ENCODE assay signal across 8 cellular contexts in the genomic region with DNA sequence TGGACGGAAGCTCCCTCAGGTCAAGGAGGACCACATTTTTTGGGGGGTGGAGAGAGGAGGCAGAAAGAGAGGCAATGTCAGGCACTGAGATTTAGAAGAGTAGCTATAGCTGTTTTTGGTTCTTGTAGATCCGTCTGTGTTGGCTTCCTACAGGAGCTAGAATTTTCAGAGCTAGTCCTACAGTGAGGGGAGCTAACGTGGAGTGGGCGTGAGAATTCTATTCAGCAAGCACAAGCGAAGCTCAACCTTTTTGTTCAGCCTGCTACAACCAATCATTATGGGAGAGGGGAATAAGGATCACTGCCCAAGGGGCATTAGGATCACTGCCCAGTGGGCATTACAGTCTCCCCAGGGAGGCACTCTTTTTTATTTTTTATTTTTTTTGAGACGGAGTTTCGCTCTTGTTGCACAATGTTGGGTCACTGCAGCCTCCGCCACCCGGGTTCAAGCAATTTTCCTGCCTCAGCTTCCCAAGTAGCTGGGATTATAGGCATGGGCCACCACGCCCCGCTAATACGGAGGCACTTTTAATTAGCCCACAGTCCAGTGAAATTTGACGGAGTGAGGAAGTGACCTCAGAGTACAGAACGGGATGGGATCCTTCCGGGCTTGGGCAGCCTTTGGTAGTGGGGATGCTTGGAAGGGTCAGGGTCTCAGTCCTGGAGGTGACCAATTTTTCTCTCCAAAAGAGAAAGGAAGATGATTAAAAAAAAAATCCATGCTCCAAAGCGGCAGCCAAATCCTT. TPM values are rescaled to one million over a fixed set of nuclear protein-coding genes. Genes with fewer than 3 reads are reported as not detected.
DNase-seq lines count a peak whose midpoint lies in the region; ATAC-seq, FAIRE-seq and TF ChIP-seq lines count a peak whose summit lies in the region.

No MANE protein-coding gene starts in this region.

- TF ChIP-seq CTCF in KMS-11 (conservative IDR thresholded peaks at IDR 0.05; ENCODE audit: low read depth, low read length) (no peak), kidney (IDR thresholded peaks at IDR 0.05; ENCODE audit: borderline replicate concordance, extremely low read depth, insufficient read depth) (no peak)

- H3K27me3 ChIP-seq in KMS-11 (ENCODE audit: insufficient read depth, low read depth): no peaks in the 10 kb centered on the region
- H3K27me3 ChIP-seq in stomach smooth muscle (ENCODE audit: control insufficient read depth in 1 of 2, insufficient read depth in 2 of 2, low read length in 2 of 2): no peaks in the 10 kb centered on the region

- H3K4me1 ChIP-seq in KMS-11 (ENCODE audit: low read depth, poor library complexity, severe bottlenecking) (peaks cover 13% of the 10 kb centered on the region), kidney (ENCODE audit: control insufficient read depth in 1 of 2, insufficient read depth in 1 of 2, low read depth in 1 of 2, low read length in 2 of 2) (peaks cover 8 to 11% of the 10 kb centered on the region in 2 donors), stomach smooth muscle (ENCODE audit: control insufficient read depth, insufficient read depth, low read length) (peaks cover 26% of the 10 kb centered on the region)

- H2AFZ ChIP-seq in KMS-11 (ENCODE audit: low read depth): peak overlapping the region; percentile 31; the same call in 1 of the 2 replicates

- peak; percentile 59 for DNase-seq in CD1c-positive myeloid dendritic cell (ENCODE audit: extremely low spot score)
- peak; percentile 60 for DNase-seq in astrocyte of the hippocampus (ENCODE audit: low read depth, low spot score)
- DNase-seq in kidney: no peak

- intact Hi-C loops in kidney (cut with DNase I): no loop called here

- no peaks in the 10 kb centered on the region for H4K20me1 ChIP-seq in KMS-11 (ENCODE audit: insufficient read depth)

- ATAC-seq in GM21723 (IDR thresholded peaks at IDR 0.05; ENCODE audit: unreplicated experiment): no peak
- ATAC-seq in HG02852 (IDR thresholded peaks at IDR 0.05; ENCODE audit: unreplicated experiment): no peak
- ATAC-seq in HG03354 (IDR thresholded peaks at IDR 0.05; ENCODE audit: poor library complexity, severe bottlenecking, unreplicated experiment): no peak

- no peak overlapping the region for H3K4me3 ChIP-seq in KMS-11 (IDR thresholded peaks at IDR 0.05; ENCODE audit: insufficient read depth, low read depth, low read length)
- H3K4me3 ChIP-seq in kidney (ENCODE audit: low read length in 2 of 2): peak overlapping the region; percentile 73 to 83
- peak overlapping the region; percentile 84 to 96 for H3K4me3 ChIP-seq in stomach smooth muscle (ENCODE audit: low read length in 2 of 2)

- peak overlapping the region; percentile 76; the same call in 1 of the 2 replicates for H3K9ac ChIP-seq in KMS-11
- peak overlapping the region; percentile 55 to 68 for H3K9ac ChIP-seq in kidney (ENCODE audit: low read length in 2 of 2)
- H3K9ac ChIP-seq in stomach smooth muscle (ENCODE audit: low read length in 2 of 2): peak overlapping the region; percentile 64 to 90

- H3K79me2 ChIP-seq in KMS-11 (ENCODE audit: insufficient read depth, low read depth): peaks cover 46% of the 10 kb centered on the region

- H3K9me3 ChIP-seq in kidney (ENCODE audit: control insufficient read depth in 1 of 2, low read length in 2 of 2): no peaks in the 10 kb centered on the region
- H3K9me3 ChIP-seq in stomach smooth muscle (ENCODE audit: control insufficient read depth in 2 of 2, low read length in 2 of 2): no peaks in the 10 kb centered on the region

- FAIRE-seq in kidney (lab: Jason Lieb, UNC): no peak

- H3K27ac ChIP-seq in KMS-11 (no peak overlapping the region; the same call in 1 of the 2 replicates), kidney (ENCODE audit: low read depth in 2 of 2, low read length in 2 of 2) (peak overlapping the region; percentile 91 to 97), stomach smooth muscle (ENCODE audit: low read length) (peak overlapping the region; percentile 80)

- H3K36me3 ChIP-seq in KMS-11 (ENCODE audit: insufficient read depth): no peaks in the 10 kb centered on the region
- no peaks in the 10 kb centered on the region for H3K36me3 ChIP-seq in kidney (ENCODE audit: control insufficient read depth in 1 of 2, insufficient read depth in 2 of 2, low read length in 2 of 2)
- no peaks in the 10 kb centered on the region for H3K36me3 ChIP-seq in stomach smooth muscle (ENCODE audit: control insufficient read depth in 2 of 2, insufficient read depth in 2 of 2, low read length in 2 of 2)

- H3K4me2 ChIP-seq in KMS-11: peak overlapping the region; percentile 63

RNA-seq across cellular contexts. Expression of gene PANK2, which starts 1.1 kb away (rescaled TPM):
- total RNA-seq in kidney: 44.9 TPM
- polyA plus RNA-seq in kidney (ENCODE audit: insufficient read depth, low read depth, low replicate concordance): 26.8 TPM

RNA-seq across cellular contexts. Expression of gene MAVS, which starts 41.4 kb away (rescaled TPM):
- 46.8 TPM for total RNA-seq in kidney
- polyA plus RNA-seq in kidney (ENCODE audit: insufficient read depth, low read depth, low replicate concordance): 10.0 TPM
